ENCODE assay signal across 1 cellular context in genomic region chr17:16353702-16354174, GRCh38.
TF ChIP-seq lines count a peak whose summit lies in the region.

No MANE protein-coding gene starts in this region.

TF ChIP-seq in H1, 55 proteins besides CTCF, POLR2A, EP300 and RAD21:
- TF ChIP-seq E2F6 (IDR thresholded peaks at IDR 0.05) (no peak; the same call in 1 of the 2 replicates), YY1 (IDR thresholded peaks at IDR 0.05; ENCODE audit: low read depth, low read length) (no peak), SP1 (IDR thresholded peaks at IDR 0.05; ENCODE audit: low read depth, low read length) (no peak), SRF (IDR thresholded peaks at IDR 0.05; ENCODE audit: low read depth, low read length) (no peak), BCL11A (IDR thresholded peaks at IDR 0.05; ENCODE audit: low read depth in 2 of 2, low read length in 2 of 2) (no peak), HDAC2 (IDR thresholded peaks at IDR 0.05; ENCODE audit: borderline replicate concordance in 1 of 2, low read depth in 2 of 2, low read length in 2 of 2) (peak in 1 of 2 experiments; percentile 64; a peak in 1 of 4 replicates)
